In genomic region chr4:14336656-14337055, GRCh38 we compare ENCODE assay signal across 1 cellular context.
TF ChIP-seq lines count a peak whose summit lies in the region.

No MANE protein-coding gene starts in this region.

TF ChIP-seq in GM12878, 131 proteins besides CTCF, POLR2A, EP300 and RAD21:
- TF ChIP-seq CUX1 (IDR thresholded peaks at IDR 0.05; ENCODE audit: insufficient replicate concordance, low read depth, low read length) (no peak), JUNB (IDR thresholded peaks at IDR 0.05) (peak; percentile 60; the same call in 1 of the 2 replicates)
